In the genomic region with DNA sequence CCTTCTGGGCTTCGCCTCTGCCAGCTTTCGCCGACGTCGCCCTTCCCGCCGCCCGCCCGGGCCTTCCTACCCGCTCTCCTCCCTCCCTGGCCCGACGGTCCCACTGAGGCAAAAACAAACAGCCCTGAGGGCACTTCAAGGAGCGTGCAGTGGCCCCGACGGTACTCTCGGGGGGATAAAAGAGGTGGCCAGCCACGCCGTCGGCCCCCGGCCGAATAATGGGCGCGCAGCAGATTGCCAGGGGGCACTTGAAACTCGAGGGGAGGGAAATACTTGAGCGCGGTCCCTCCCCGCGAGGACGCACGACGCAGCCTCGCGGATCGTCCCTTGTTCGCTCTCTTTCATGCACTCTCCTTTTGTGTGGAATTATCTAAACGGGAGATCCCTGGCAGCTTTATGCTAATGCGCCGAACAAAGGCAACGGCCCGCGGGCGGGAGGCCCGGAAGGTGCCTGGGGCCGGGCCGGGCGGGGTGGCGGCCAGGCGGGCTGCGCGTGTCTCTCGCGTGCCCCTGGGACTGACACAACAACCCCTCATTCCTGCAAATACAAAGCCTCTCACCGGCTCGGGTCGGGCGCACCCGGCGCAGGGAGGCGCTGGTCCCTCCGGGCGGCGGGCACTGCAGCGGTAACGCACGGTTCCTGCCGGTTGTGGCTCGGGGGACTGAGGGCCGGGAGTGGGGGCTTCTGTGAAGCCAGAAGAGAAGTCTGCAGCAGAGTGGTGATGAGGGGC, we compare ENCODE assay signal across 13 cellular contexts. TPM values are rescaled to one million over a fixed set of nuclear protein-coding genes. Genes with fewer than 3 reads are reported as not detected.
DNase-seq lines count a peak whose midpoint lies in the region; ATAC-seq lines count a peak whose summit lies in the region.
"Had no signal": no experiment of that assay in that cellular context is flagged by ENCODE, and none has a peak within 500 bp of the region (broad histone marks: within the 10 kb centered on the region; RNA-seq: fewer than 3 reads in every experiment).

No MANE protein-coding gene starts in this region.

- no peak for ATAC-seq in esophagus mucosa
- ATAC-seq: gastrocnemius medialis had no signal

- peaks cover 1% of the 10 kb centered on the region; the same call in 1 of the 2 replicates for H3K4me1 ChIP-seq in iPS DF 6.9 (ENCODE audit: control insufficient read depth, insufficient read depth, low read length)

- peak; percentile 30 for DNase-seq in stimulated activated CD4-positive, alpha-beta T cell treated with anti-CD3 and anti-CD28 coated beads, Interleukin-15, amount 100 ng/mL, for 24 hours
- DNase-seq in stimulated activated CD4-positive, alpha-beta T cell treated with anti-CD3 and anti-CD28 coated beads, Interleukin-4, amount 100 ng/mL, for 24 hours, result no peak
- peak; percentile 100 for DNase-seq in NCI-H748 (lab: John Stamatoyannopoulos, UW; ENCODE audit: unreplicated experiment)
- no peak for DNase-seq in iPS DF 6.9 (ENCODE audit: low read depth, low spot score)
- DNase-seq in amniotic stem cell (lab: John Stamatoyannopoulos, UW), result no peak
- no peak for DNase-seq in HUDEP-2 (lab: John Stamatoyannopoulos, UW; ENCODE audit: unreplicated experiment in 76 of 76)
- DNase-seq in stimulated activated naive CD4-positive, alpha-beta T cell (lab: John Stamatoyannopoulos, UW), result no peak
- DNase-seq: CD4-positive, CD25-positive, alpha-beta regulatory T cell; gastrocnemius medialis; T-helper 2 cell had no signal

- peak overlapping the region; percentile 36; the same call in 1 of the 2 replicates for H3K4me3 ChIP-seq in iPS DF 6.9 (ENCODE audit: low read length)
- H3K4me3 ChIP-seq: ascending aorta, gastrocnemius medialis had no signal

- peaks cover 25% of the 10 kb centered on the region; the same call in 1 of the 2 replicates for H3K27me3 ChIP-seq in iPS DF 6.9 (ENCODE audit: control insufficient read depth, insufficient read depth, low read length)

- no CpG with 5 or more reads among the region's 68 CpGs for WGBS in iPS DF 6.9 (ENCODE audit: insufficient coverage, insufficient read length)

- H3K27ac ChIP-seq in iPS DF 6.9 (ENCODE audit: low read length), result no peak overlapping the region
- H3K27ac ChIP-seq: ascending aorta, gastrocnemius medialis had no signal

- no peaks in the 10 kb centered on the region for H3K9me3 ChIP-seq in iPS DF 6.9 (ENCODE audit: control insufficient read depth, insufficient read depth, low read length)
- H3K9me3 ChIP-seq: ascending aorta, gastrocnemius medialis had no signal

- no peaks in the 10 kb centered on the region for H3K36me3 ChIP-seq in iPS DF 6.9 (ENCODE audit: control insufficient read depth, insufficient read depth, low read length)
- H3K36me3 ChIP-seq: ascending aorta, gastrocnemius medialis had no signal

RNA-seq across cellular contexts. Expression of gene INSM1, which starts 3.7 kb away (rescaled TPM):
- not detected for total RNA-seq in esophagus mucosa
- total RNA-seq: ascending aorta, gastrocnemius medialis, posterior vena cava had no signal

Comparison
In these comparisons a context has a peak if more than half of its experiments do, and no peak if none do; other contexts are left out.
1. DNase-seq: peak in stimulated activated CD4-positive, alpha-beta T cell treated with anti-CD3 and anti-CD28 coated beads, Interleukin-15, amount 100 ng/mL, for 24 hours (single experiment) and NCI-H748 (single experiment); none in stimulated activated CD4-positive, alpha-beta T cell treated with anti-CD3 and anti-CD28 coated beads, Interleukin-4, amount 100 ng/mL, for 24 hours (single experiment), iPS DF 6.9 (single experiment), amniotic stem cell (single experiment), HUDEP-2 (0 of 76) and stimulated activated naive CD4-positive, alpha-beta T cell (0 of 6).